1 cellular context compared by ENCODE assay signal in genomic region chr6:13814938-13815575, GRCh38.
TF ChIP-seq lines count a peak whose summit lies in the region.

No MANE protein-coding gene starts in this region.

TF ChIP-seq in HepG2, 621 proteins besides CTCF, POLR2A, EP300 and RAD21 (continued from another document):
- TF ChIP-seq CREBL2 (CRISPR knock-in tag; IDR thresholded peaks at IDR 0.05; ENCODE audit: borderline replicate concordance) (no peak), ZNF501 (CRISPR knock-in tag; IDR thresholded peaks at IDR 0.05) (no peak), ZC3H4 (CRISPR knock-in tag; IDR thresholded peaks at IDR 0.05; ENCODE audit: borderline replicate concordance) (no peak), ZBTB38 (CRISPR knock-in tag; IDR thresholded peaks at IDR 0.05) (no peak), ZNF792 (CRISPR knock-in tag; IDR thresholded peaks at IDR 0.05) (0 out of 2 replicates have a peak, but pooled peaks have one; percentile 0), ZNF816 (CRISPR knock-in tag; IDR thresholded peaks at IDR 0.05; ENCODE audit: borderline replicate concordance) (0 out of 2 replicates have a peak, but pooled peaks have one; percentile 42)
